Comparison of ENCODE assay signal across 18 cellular contexts in the genomic region with DNA sequence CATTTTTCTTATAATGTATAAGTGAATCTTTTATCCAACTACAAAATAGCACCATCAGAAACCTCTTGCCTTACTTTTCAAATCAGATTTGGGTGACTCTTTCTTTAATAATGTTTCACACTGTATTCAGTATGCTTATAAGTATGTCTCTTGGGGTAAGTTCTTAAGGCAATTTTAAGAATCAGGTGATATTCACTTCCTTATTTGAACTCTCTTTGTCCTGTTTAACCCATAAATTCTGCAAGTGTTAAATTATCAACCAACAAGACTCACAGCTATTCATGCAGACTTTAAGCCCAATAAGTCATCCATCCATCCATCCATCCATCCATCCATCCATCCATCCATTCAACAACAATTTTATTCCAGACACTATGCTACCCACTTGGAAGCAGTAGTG.
"Had no signal": no experiment of that assay in that cellular context is flagged by ENCODE, and none has a peak within 500 bp of the region (broad histone marks: within the 10 kb centered on the region; RNA-seq: fewer than 3 reads in every experiment).

No MANE protein-coding gene starts in this region.

- H3K27me3 ChIP-seq: dorsolateral prefrontal cortex, heart right ventricle, testis, tibial nerve, upper lobe of right lung, vagina had no signal

- H3K4me3 ChIP-seq: dorsolateral prefrontal cortex, heart right ventricle, testis, tibial nerve, upper lobe of right lung, vagina had no signal

- H3K36me3 ChIP-seq: heart right ventricle, tibial nerve, upper lobe of right lung, vagina had no signal

- FAIRE-seq: frontal cortex had no signal

- DNase-seq: cortex of kidney; dorsolateral prefrontal cortex; effector CD8-positive, alpha-beta T cell; heart right ventricle; hypothalamus; islet precursor cell; mammary epithelial cell; natural killer cell; posterior cingulate gyrus; stimulated activated CD4-positive, alpha-beta T cell treated with anti-CD3 and anti-CD28 coated beads, Interleukin-12 subunit alpha, Interleukin-12 subunit beta, amount 100 ng/mL, for 4 hours; stimulated activated naive CD8-positive, alpha-beta T cell treated with anti-CD3 and anti-CD28 coated beads, Interleukin-15, Interleukin-2, amounts not matched to agents 100 U/mL and 50 U/mL, for 24 hours; testis; upper lobe of right lung had no signal

- H3K4me1 ChIP-seq: heart right ventricle, testis, tibial nerve, upper lobe of right lung, vagina had no signal

- H3K27ac ChIP-seq: dorsolateral prefrontal cortex, heart right ventricle, testis, tibial nerve, upper lobe of right lung, vagina had no signal

- H3K9me3 ChIP-seq: testis, tibial nerve, upper lobe of right lung, vagina had no signal

- ATAC-seq: heart right ventricle; left lobe of liver; natural killer cell; sciatic nerve; stimulated activated naive CD8-positive, alpha-beta T cell treated with anti-CD3 and anti-CD28 coated beads, Interleukin-15, Interleukin-2, amounts not matched to agents 100 U/mL and 50 U/mL, for 24 hours; upper lobe of right lung had no signal
